ENCODE assay signal across 1 cellular context in the genomic region with DNA sequence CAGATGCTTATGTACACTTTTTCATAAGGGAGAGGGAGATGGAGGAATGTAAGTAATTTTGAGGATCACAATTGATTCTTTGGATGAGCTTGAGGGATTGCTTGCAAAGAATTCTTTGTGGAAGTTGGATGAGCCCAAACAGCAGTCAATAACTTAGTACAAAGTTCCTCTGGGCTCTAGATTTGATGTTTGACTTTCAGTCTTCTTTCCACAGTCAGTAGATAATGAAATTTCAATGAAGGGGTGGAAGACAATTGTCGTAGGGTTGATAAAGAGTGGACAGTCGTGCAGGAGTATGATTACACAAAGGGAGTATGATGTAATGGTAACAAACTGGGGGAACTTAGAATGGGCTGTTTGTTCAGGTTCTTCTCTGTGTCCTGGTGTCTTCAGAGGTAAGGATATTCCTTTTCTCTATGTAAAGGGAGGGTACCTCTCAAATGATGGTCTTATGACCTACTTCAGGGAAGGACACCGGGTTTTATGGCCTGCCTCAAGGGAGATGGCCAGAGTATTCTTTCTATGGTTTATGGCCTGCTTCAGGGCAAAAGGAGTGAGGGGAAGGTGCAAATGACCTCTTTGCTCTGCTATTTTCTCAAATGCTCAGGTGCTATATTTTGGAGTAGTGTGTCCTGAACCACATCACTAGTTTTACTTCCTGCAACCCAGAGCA.
TF ChIP-seq lines count a peak whose summit lies in the region.

No MANE protein-coding gene starts in this region.

TF ChIP-seq in WTC11, 78 proteins besides CTCF, POLR2A, EP300 and RAD21:
- TF ChIP-seq ZNF121 (CRISPR knock-in tag; IDR thresholded peaks at IDR 0.05) (no peak), NR3C1 (CRISPR knock-in tag; conservative IDR thresholded peaks at IDR 0.05; ENCODE audit: low read depth) (no peak), SP1 (CRISPR knock-in tag; conservative IDR thresholded peaks at IDR 0.05) (no peak), GABPB1 (CRISPR knock-in tag; IDR thresholded peaks at IDR 0.05) (0 out of 2 replicates have a peak, but pooled peaks have one; percentile 36), JUN (CRISPR knock-in tag; IDR thresholded peaks at IDR 0.05) (no peak), RELA (CRISPR knock-in tag; IDR thresholded peaks at IDR 0.05; ENCODE audit: borderline replicate concordance) (no peak), FOXP1 (CRISPR knock-in tag; IDR thresholded peaks at IDR 0.05; ENCODE audit: borderline replicate concordance) (no peak), GTF2I (CRISPR knock-in tag; conservative IDR thresholded peaks at IDR 0.05) (no peak)
- TF ChIP-seq, protein P1, sequence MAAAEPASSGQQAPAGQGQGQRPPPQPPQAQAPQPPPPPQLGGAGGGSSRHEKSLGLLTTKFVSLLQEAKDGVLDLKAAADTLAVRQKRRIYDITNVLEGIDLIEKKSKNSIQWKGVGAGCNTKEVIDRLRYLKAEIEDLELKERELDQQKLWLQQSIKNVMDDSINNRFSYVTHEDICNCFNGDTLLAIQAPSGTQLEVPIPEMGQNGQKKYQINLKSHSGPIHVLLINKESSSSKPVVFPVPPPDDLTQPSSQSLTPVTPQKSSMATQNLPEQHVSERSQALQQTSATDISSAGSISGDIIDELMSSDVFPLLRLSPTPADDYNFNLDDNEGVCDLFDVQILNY (CRISPR knock-in tag; IDR thresholded peaks at IDR 0.05) = no peak
